Comparison of ENCODE assay signal across 27 cellular contexts in the genomic region with DNA sequence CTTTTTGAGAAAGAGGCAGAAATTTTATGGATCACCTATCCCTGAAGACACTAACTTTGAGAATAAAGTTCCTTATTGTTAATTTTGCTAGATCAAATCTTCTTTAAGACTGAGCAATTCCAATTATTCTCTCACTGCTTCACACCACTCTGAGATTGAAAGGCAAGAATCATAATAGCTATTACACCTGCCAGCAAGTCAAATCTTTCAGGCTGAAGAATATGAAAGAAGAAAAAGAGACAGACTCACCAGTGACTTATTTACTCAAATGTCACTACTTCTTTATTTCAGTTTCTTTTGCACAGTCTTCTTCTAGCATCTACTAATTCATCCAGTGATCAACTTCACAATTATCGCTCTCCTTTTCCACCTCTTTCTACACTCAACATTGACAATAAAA.
"Had no signal": no experiment of that assay in that cellular context is flagged by ENCODE, and none has a peak within 500 bp of the region (broad histone marks: within the 10 kb centered on the region; RNA-seq: fewer than 3 reads in every experiment).

No MANE protein-coding gene starts in this region.

- H3K36me3 ChIP-seq: stomach, suprapubic skin, thoracic aorta, thyroid gland, tibial artery, tibial nerve, transverse colon, upper lobe of left lung, upper lobe of right lung, uterus, vagina had no signal

- H3K27me3 ChIP-seq: stomach, suprapubic skin, testis, thyroid gland, tibial artery, tibial nerve, transverse colon, upper lobe of left lung, upper lobe of right lung, uterus, vagina had no signal

- H3K4me3 ChIP-seq: stomach, suprapubic skin, testis, thoracic aorta, thyroid gland, tibial artery, tibial nerve, transverse colon, upper lobe of left lung, upper lobe of right lung, uterus, vagina had no signal

- FAIRE-seq: urothelium cell line had no signal

- ATAC-seq: stimulated activated effector memory CD8-positive, alpha-beta T cell treated with anti-CD3 and anti-CD28 coated beads, Interleukin-12 subunit alpha, Interleukin-12 subunit beta, amount 100 ng/mL, for 72 hours; stimulated activated memory B cell treated with anti-CD40 and anti-IgM and Interleukin-4, amounts not matched to agents 10 μg/mL and 1 μg/mL and 100 μg/mL, for 72 hours; stimulated activated naive B cell treated with anti-CD40 and anti-IgM and Interleukin-4, amounts not matched to agents 10 μg/mL and 1 μg/mL and 100 μg/mL, for 72 hours; stimulated activated naive CD8-positive, alpha-beta T cell treated with anti-CD3 and anti-CD28 coated beads, Interleukin-15, amount 100 ng/mL, for 72 hours; stimulated activated naive CD8-positive, alpha-beta T cell treated with anti-CD3 and anti-CD28 coated beads, Interleukin-15, Interleukin-2, amounts not matched to agents 100 U/mL and 50 U/mL, for 24 hours; upper lobe of right lung had no signal

- H3K27ac ChIP-seq: stomach, suprapubic skin, testis, thoracic aorta, thyroid gland, tibial artery, tibial nerve, transverse colon, upper lobe of left lung, upper lobe of right lung, uterus, vagina had no signal

- DNase-seq: stimulated activated CD4-positive, alpha-beta T cell treated with anti-CD3 and anti-CD28 coated beads, Interleukin-2, amount 100 ng/mL, for 48 hours; stimulated activated CD4-positive, alpha-beta T cell treated with anti-CD3 and anti-CD28 coated beads, Interleukin-4, amount 100 ng/mL, for 1 hour; stimulated activated CD4-positive, alpha-beta T cell treated with anti-CD3 and anti-CD28 coated beads, Interleukin-4, amount 100 ng/mL, for 24 hours; stimulated activated CD4-positive, alpha-beta T cell treated with anti-CD3 and anti-CD28 coated beads, Interleukin-4, amount 100 ng/mL, for 4 hours; stimulated activated CD8-positive, alpha-beta memory T cell treated with anti-CD3 and anti-CD28 coated beads, Interleukin-4, amount 100 ng/mL, for 48 hours; stimulated activated naive B cell treated with anti-CD40 and anti-IgM and Interleukin-4, amounts not matched to agents 10 μg/mL and 1 μg/mL and 100 μg/mL, for 72 hours; stimulated activated naive CD4-positive, alpha-beta T cell; stimulated activated naive CD4-positive, alpha-beta T cell treated with Interleukin-2 at 50 U/mL for 16 hours; stimulated activated naive CD8-positive, alpha-beta T cell treated with anti-CD3 and anti-CD28 coated beads, Interleukin-15, amount 100 ng/mL, for 72 hours; stimulated activated naive CD8-positive, alpha-beta T cell treated with anti-CD3 and anti-CD28 coated beads, Interleukin-15, Interleukin-2, amounts not matched to agents 100 U/mL and 50 U/mL, for 24 hours; stomach; substantia nigra; testis; thyroid gland; tibial artery; transverse colon; trophoblast cell; upper lobe of left lung; upper lobe of right lung; uterus had no signal

- H3K9me3 ChIP-seq: stomach, suprapubic skin, testis, thoracic aorta, thyroid gland, tibial artery, tibial nerve, transverse colon, upper lobe of left lung, upper lobe of right lung, uterus, vagina had no signal
